Comparison of ENCODE assay signal across 35 cellular contexts in the genomic region with DNA sequence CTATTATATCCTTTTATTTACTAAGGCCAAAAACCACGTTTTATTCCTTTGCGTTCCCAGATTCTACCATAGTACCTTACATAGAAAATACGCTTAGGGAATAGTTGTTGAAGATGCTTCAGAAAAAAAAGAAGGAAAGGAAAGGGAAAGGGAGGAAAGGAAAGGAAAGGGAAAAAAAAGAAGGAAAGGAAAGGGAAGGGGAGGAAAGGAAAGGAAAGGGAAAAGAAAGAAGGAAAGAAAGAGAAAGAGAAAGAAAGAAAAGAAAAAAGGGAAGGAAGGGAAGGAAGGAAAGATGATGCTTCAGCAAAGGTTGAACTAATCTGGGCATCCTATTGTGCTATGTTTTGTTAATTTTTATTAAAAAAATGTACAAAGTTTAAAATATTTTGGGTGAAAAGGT.
"Had no signal": no experiment of that assay in that cellular context is flagged by ENCODE, and none has a peak within 500 bp of the region (broad histone marks: within the 10 kb centered on the region; RNA-seq: fewer than 3 reads in every experiment).

No MANE protein-coding gene starts in this region.

- H3K27me3 ChIP-seq: MG63 had no signal

- H3K36me3 ChIP-seq: MG63 had no signal

- H3K4me3 ChIP-seq: MG63 had no signal

- DNase-seq: Karpas-422, Kasumi-1, MG63, MM.1S, MV-4-11, NCI-H1048, NCI-H1092, NCI-H1092 treated with DMSO at 0.1 percent for 48 hours, NCI-H1105, NCI-H1105 treated with DMSO at 0.1 percent for 48 hours, NCI-H1417, NCI-H1417 treated with DMSO at 0.1 percent for 48 hours, NCI-H1436, NCI-H1436 treated with DMSO at 0.1 percent for 48 hours, NCI-H146, NCI-H1694, NCI-H1694 treated with DMSO at 0.1 percent for 48 hours, NCI-H187, NCI-H187 treated with DMSO at 0.1 percent for 48 hours, NCI-H1930, NCI-H2029, NCI-H2029 treated with DMSO at 0.1 percent for 48 hours, NCI-H2081, NCI-H2081 treated with DMSO at 0.1 percent for 48 hours, NCI-H2107, NCI-H2171, NCI-H2171 treated with DMSO at 0.1 percent for 48 hours, NCI-H2227 treated with DMSO at 0.1 percent for 48 hours, NCI-H226, NCI-H345, NCI-H446, NCI-H446 treated with DMSO at 0.1 percent for 48 hours, NCI-H510A, NCI-H510A treated with DMSO at 0.1 percent for 48 hours, NCI-H524 had no signal

- H3K9me3 ChIP-seq: MG63 had no signal
